20 cellular contexts compared by ENCODE assay signal in the genomic region with DNA sequence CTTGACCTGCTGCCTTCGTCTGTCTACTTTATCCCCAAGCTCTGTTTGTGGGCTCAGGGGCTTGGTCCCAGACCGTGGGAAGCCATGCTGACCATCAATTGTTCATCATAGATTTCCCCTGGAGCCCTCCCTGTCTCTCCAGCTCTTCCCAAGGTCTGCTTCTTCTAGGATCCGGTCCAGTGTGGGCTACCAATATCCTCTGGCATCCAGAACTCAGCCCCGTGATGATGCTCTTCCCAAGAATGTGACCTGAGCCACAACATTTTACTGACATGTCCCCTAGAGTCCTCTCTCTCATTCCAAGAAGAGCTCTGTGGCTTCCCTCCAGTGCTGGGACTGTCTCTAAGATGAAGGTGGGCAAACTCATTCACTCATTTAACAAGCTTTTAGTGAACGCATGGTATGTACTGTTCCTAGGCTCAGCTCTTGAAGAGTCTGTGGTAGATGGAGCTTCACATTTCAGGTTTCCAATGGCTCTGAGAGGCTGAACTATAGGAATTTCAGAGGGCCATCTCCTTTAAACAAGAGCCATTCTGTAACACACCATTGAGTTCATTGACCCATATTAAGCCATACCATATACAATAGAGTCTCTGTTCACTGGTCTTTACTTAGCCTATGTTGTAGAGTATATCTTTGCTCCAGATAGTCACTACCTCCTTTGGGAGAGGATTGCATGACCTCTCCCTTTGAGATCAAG.
DNase-seq lines count a peak whose midpoint lies in the region; TF ChIP-seq lines count a peak whose summit lies in the region.
"Had no signal": no experiment of that assay in that cellular context is flagged by ENCODE, and none has a peak within 500 bp of the region (broad histone marks: within the 10 kb centered on the region; RNA-seq: fewer than 3 reads in every experiment).

No MANE protein-coding gene starts in this region.

- no peak overlapping the region for H3K4me3 Mint-ChIP-seq in neural crest cell
- no peak overlapping the region for H3K4me3 Mint-ChIP-seq in T-helper 2 cell treated with Interferon-gamma antibody and Interleukin-4, amounts not matched to agents 5 μg/mL and 100 μg/mL, for 36 hours
- H3K4me3 Mint-ChIP-seq: CD14-positive monocyte, IgD-negative memory B cell had no signal

- no peaks in the 10 kb centered on the region for H3K9me2 ChIP-seq in OCI-LY7 (ENCODE audit: insufficient read depth, low read length)

- H3K4me1 ChIP-seq in OCI-LY7 (ENCODE audit: insufficient read depth, low read length, poor library complexity, severe bottlenecking) = no peaks in the 10 kb centered on the region

- no peak overlapping the region for H3K4me3 ChIP-seq in OCI-LY7 (ENCODE audit: low read depth, low read length, poor library complexity, severe bottlenecking)

- no peaks in the 10 kb centered on the region for H3K36me3 ChIP-seq in OCI-LY7 (ENCODE audit: insufficient read depth, low read length)

- BruUV-seq in OCI-LY7 (replicated peaks; lab: Mats Ljungman, UMichigan) = no TSS peak

- H3K4me1 Mint-ChIP-seq in neural crest cell = peaks cover 24% of the 10 kb centered on the region
- no peaks in the 10 kb centered on the region for H3K4me1 Mint-ChIP-seq in T-helper 2 cell treated with Interferon-gamma antibody and Interleukin-4, amounts not matched to agents 5 μg/mL and 100 μg/mL, for 36 hours (ENCODE audit: low read depth)

- peaks cover 10% of the 10 kb centered on the region for H3K9me3 Mint-ChIP-seq in neural crest cell
- no peaks in the 10 kb centered on the region for H3K9me3 Mint-ChIP-seq in T-helper 2 cell treated with Interferon-gamma antibody and Interleukin-4, amounts not matched to agents 5 μg/mL and 100 μg/mL, for 36 hours
- H3K9me3 Mint-ChIP-seq: IgD-negative memory B cell had no signal

- H3K9me3 ChIP-seq in OCI-LY7 (ENCODE audit: low read length) = no peaks in the 10 kb centered on the region

- no peaks in the 10 kb centered on the region for H3K36me3 Mint-ChIP-seq in neural crest cell (ENCODE audit: low read depth)
- H3K36me3 Mint-ChIP-seq in T-helper 2 cell treated with Interferon-gamma antibody and Interleukin-4, amounts not matched to agents 5 μg/mL and 100 μg/mL, for 36 hours (ENCODE audit: low read depth) = no peaks in the 10 kb centered on the region
- H3K36me3 Mint-ChIP-seq: CD14-positive monocyte, IgD-negative memory B cell had no signal

- POLR2A ChIA-PET in OCI-LY7 (lab: Charles Lee) = no interaction called here

- CTCF ChIA-PET in OCI-LY7 (lab: Charles Lee; ENCODE audit: unreplicated experiment) = no interaction called here

- H4K20me1 ChIP-seq in OCI-LY7 (ENCODE audit: insufficient read depth, low read length) = no peaks in the 10 kb centered on the region

- peak overlapping the region; percentile 66 for H3K27ac Mint-ChIP-seq in neural crest cell (ENCODE audit: unreplicated experiment)
- H3K27ac Mint-ChIP-seq in T-helper 2 cell treated with Interferon-gamma antibody and Interleukin-4, amounts not matched to agents 5 μg/mL and 100 μg/mL, for 36 hours = no peak overlapping the region
- H3K27ac Mint-ChIP-seq: CD14-positive monocyte, IgD-negative memory B cell had no signal

- DNase-seq in AG20443 (ENCODE audit: low spot score) = peak; percentile 71
- peak; percentile 43 for DNase-seq in EL
- DNase-seq in SK-MEL-5 (ENCODE audit: low read depth, low spot score) = peak; percentile 30
- no peak for DNase-seq in neural crest cell (ENCODE audit: low read depth, low spot score)
- DNase-seq in DMS53 (lab: John Stamatoyannopoulos, UW) = no peak
- no peak for DNase-seq in OCI-LY7 (ENCODE audit: low spot score)
- DNase-seq in T-helper 2 cell treated with Interferon-gamma antibody and Interleukin-4, amounts not matched to agents 5 μg/mL and 100 μg/mL, for 36 hours (ENCODE audit: low spot score) = no peak
- DNase-seq: AML-193, NCI-H1417, NCI-H1694 treated with DMSO at 0.1 percent for 48 hours, NCI-H2081 treated with DMSO at 0.1 percent for 48 hours, NCI-H2171 treated with DMSO at 0.1 percent for 48 hours, NCI-H446 treated with DMSO at 0.1 percent for 48 hours, NCI-H526 treated with DMSO at 0.1 percent for 48 hours, PC-3, RPMI8226, SIG-M5, T-helper 1 cell had no signal

- intact Hi-C loops in OCI-LY7 (cut with micrococcal nuclease; ENCODE audit: unreplicated experiment) = loop anchor here (10.0 kb wide), 1 partner anchor 338 kb away; no protein-coding TSS in a partner anchor

- TF ChIP-seq CTCF in neural crest cell (conservative IDR thresholded peaks at IDR 0.05) = no peak
- no peak for TF ChIP-seq CTCF in OCI-LY7 (conservative IDR thresholded peaks at IDR 0.05; ENCODE audit: low read length)

- H3K27me3 Mint-ChIP-seq in neural crest cell (ENCODE audit: low read depth) = no peaks in the 10 kb centered on the region
- H3K27me3 Mint-ChIP-seq in T-helper 2 cell treated with Interferon-gamma antibody and Interleukin-4, amounts not matched to agents 5 μg/mL and 100 μg/mL, for 36 hours (ENCODE audit: low read depth) = no peaks in the 10 kb centered on the region

- no peak overlapping the region for H3K4me2 ChIP-seq in OCI-LY7 (ENCODE audit: low read length)

- no peak overlapping the region for H2AFZ ChIP-seq in OCI-LY7 (ENCODE audit: low read length)

- in situ Hi-C loops in SK-MEL-5 (cut with HindIII; ENCODE audit: low pct_unique_long_range_greater_than_20kb, low sequenced_read_pairs) = no loop called here

- no peaks in the 10 kb centered on the region for H3K79me2 ChIP-seq in OCI-LY7 (ENCODE audit: insufficient read depth, low read depth, low read length)

- H3K27ac ChIP-seq in OCI-LY7 (ENCODE audit: low read depth, low read length, poor library complexity, severe bottlenecking) = no peak overlapping the region

Comparison
In these comparisons a context has a peak if more than half of its experiments do, and no peak if none do; other contexts are left out.
1. DNase-seq: peak in AG20443 (single experiment), EL (single experiment) and SK-MEL-5 (single experiment); none in neural crest cell (single experiment), DMS53 (single experiment), OCI-LY7 (single experiment) and T-helper 2 cell treated with Interferon-gamma antibody and Interleukin-4, amounts not matched to agents 5 μg/mL and 100 μg/mL, for 36 hours (single experiment).